In the genomic region with DNA sequence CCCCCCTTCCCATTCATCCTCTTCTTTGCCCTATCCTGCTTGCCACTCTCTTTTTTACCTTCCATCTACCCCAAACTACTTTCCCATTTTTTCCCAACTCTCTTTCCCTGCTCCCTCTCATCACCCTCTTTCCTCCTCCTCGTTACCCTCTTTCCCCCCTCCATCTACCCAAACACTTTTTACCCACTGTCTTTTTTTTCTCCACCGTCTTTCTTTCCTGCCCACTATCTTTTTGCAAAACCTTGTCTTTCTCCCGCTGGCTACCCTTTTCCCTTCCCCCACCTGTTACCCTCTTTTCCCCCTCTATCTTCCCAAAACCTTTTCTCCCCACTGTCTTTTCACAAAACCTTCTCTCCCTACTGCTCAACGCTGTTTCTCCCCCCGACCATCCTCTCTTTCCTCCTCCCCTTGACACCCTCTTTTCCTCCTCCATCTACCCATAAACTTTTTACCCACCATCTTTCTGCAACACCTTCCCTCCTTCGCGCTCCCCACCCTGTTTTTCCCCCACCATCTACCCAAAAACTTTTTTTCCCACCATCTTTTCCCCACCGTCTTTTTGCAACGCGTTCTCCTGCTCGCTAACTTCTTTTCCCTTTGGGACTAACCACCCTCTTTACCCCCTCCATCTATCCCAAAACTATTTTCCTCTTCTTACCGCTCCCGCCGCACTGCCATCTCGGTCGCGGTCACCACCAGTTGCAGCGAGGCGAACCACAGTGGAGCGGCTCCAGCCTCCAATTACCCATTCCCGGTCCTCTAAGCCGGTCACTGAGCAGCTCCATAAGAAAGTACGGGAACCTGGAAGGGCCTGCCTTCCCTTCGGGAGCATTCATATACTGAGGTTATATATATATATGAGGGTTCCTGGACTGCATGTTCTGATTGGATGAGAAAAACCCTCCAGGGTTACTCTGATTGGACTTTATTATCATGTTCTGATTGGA, we compare ENCODE assay signal across 17 cellular contexts. TPM values are rescaled to one million over a fixed set of nuclear protein-coding genes. Genes with fewer than 3 reads are reported as not detected.
DNase-seq lines count a peak whose midpoint lies in the region; ATAC-seq and TF ChIP-seq lines count a peak whose summit lies in the region.
"Had no signal": no experiment of that assay in that cellular context is flagged by ENCODE, and none has a peak within 500 bp of the region (broad histone marks: within the 10 kb centered on the region; RNA-seq: fewer than 3 reads in every experiment).

No MANE protein-coding gene starts in this region.

- H3K9me3 ChIP-seq in esophagus muscularis mucosa = no peaks in the 10 kb centered on the region
- H3K9me3 ChIP-seq: HAP-1 had no signal

- WGBS in esophagus muscularis mucosa = 89% methylated on average over 24 of the region's 24 CpGs

- no peak for TF ChIP-seq CTCF in esophagus muscularis mucosa (IDR thresholded peaks at IDR 0.05)

- H3K27me3 ChIP-seq in esophagus muscularis mucosa = peaks cover 0 to 5% (median 0%) of the 10 kb centered on the region in 4 donors
- H3K27me3 ChIP-seq: BLaER1 treated with 17β-estradiol and CSF1 and Interleukin-3, amounts not matched to agents 10 nM and 100 nM had no signal

- H3K4me3 ChIP-seq in esophagus muscularis mucosa = no peak overlapping the region
- H3K4me3 ChIP-seq: BLaER1 treated with 17β-estradiol and CSF1 and Interleukin-3, amounts not matched to agents 10 nM and 100 nM; GM23248; HAP-1 had no signal

- no peaks in the 10 kb centered on the region for H3K4me1 ChIP-seq in esophagus muscularis mucosa
- H3K4me1 ChIP-seq: BLaER1 treated with 17β-estradiol and CSF1 and Interleukin-3, amounts not matched to agents 10 nM and 100 nM; HAP-1 had no signal

- H3K27ac ChIP-seq in esophagus muscularis mucosa (replicated peaks in 1 of 4) = no peak overlapping the region
- H3K27ac ChIP-seq: BLaER1 treated with 17β-estradiol and CSF1 and Interleukin-3, amounts not matched to agents 10 nM and 100 nM; GM23248; HL-60 had no signal

- TF ChIP-seq EP300 in esophagus muscularis mucosa (IDR thresholded peaks at IDR 0.05) = no peak

- no peaks in the 10 kb centered on the region for H3K36me3 ChIP-seq in esophagus muscularis mucosa
- H3K36me3 ChIP-seq: BLaER1 treated with 17β-estradiol and CSF1 and Interleukin-3, amounts not matched to agents 10 nM and 100 nM; HAP-1 had no signal

- intact Hi-C loops in esophagus muscularis mucosa (cut with DNase I) = no loop called here

- TF ChIP-seq POLR2A in esophagus muscularis mucosa (IDR thresholded peaks at IDR 0.05; ENCODE audit: low read depth) = no peak

- DNase-seq in NCI-H146 (lab: John Stamatoyannopoulos, UW) (peak; percentile 92), NCI-H510A (lab: John Stamatoyannopoulos, UW) (peak; percentile 85), esophagus muscularis mucosa (ENCODE audit: extremely low spot score) (peak; percentile 53)
- no peak for DNase-seq in activated CD4-positive, CD25-positive, alpha-beta regulatory T cell (lab: John Stamatoyannopoulos, UW)
- DNase-seq: Calu3; CD8-positive, alpha-beta T cell; DMS79 treated with DMSO at 0.1 percent for 48 hours; GF-D8; GM23248; IMR-90 had no signal

- ATAC-seq in HG03571 (IDR thresholded peaks at IDR 0.05; ENCODE audit: unreplicated experiment) = no peak
- no peak for ATAC-seq in HG03432 (IDR thresholded peaks at IDR 0.05; ENCODE audit: unreplicated experiment)
- ATAC-seq in SK-N-SH treated with all-trans-retinoic acid at 6 μM for 48 hours = no peak
- ATAC-seq: CD8-positive, alpha-beta T cell had no signal

TF ChIP-seq in SK-N-SH treated with all-trans-retinoic acid at 6 μM for 48 hours, 23 proteins besides CTCF, POLR2A, EP300 and RAD21:
- TF ChIP-seq, protein P1, sequence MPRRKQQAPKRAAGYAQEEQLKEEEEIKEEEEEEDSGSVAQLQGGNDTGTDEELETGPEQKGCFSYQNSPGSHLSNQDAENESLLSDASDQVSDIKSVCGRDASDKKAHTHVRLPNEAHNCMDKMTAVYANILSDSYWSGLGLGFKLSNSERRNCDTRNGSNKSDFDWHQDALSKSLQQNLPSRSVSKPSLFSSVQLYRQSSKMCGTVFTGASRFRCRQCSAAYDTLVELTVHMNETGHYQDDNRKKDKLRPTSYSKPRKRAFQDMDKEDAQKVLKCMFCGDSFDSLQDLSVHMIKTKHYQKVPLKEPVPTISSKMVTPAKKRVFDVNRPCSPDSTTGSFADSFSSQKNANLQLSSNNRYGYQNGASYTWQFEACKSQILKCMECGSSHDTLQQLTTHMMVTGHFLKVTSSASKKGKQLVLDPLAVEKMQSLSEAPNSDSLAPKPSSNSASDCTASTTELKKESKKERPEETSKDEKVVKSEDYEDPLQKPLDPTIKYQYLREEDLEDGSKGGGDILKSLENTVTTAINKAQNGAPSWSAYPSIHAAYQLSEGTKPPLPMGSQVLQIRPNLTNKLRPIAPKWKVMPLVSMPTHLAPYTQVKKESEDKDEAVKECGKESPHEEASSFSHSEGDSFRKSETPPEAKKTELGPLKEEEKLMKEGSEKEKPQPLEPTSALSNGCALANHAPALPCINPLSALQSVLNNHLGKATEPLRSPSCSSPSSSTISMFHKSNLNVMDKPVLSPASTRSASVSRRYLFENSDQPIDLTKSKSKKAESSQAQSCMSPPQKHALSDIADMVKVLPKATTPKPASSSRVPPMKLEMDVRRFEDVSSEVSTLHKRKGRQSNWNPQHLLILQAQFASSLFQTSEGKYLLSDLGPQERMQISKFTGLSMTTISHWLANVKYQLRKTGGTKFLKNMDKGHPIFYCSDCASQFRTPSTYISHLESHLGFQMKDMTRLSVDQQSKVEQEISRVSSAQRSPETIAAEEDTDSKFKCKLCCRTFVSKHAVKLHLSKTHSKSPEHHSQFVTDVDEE (CRISPR knock-in tag; IDR thresholded peaks at IDR 0.05) = no peak
- TF ChIP-seq, protein P2, sequence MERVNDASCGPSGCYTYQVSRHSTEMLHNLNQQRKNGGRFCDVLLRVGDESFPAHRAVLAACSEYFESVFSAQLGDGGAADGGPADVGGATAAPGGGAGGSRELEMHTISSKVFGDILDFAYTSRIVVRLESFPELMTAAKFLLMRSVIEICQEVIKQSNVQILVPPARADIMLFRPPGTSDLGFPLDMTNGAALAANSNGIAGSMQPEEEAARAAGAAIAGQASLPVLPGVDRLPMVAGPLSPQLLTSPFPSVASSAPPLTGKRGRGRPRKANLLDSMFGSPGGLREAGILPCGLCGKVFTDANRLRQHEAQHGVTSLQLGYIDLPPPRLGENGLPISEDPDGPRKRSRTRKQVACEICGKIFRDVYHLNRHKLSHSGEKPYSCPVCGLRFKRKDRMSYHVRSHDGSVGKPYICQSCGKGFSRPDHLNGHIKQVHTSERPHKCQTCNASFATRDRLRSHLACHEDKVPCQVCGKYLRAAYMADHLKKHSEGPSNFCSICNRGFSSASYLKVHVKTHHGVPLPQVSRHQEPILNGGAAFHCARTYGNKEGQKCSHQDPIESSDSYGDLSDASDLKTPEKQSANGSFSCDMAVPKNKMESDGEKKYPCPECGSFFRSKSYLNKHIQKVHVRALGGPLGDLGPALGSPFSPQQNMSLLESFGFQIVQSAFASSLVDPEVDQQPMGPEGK (CRISPR knock-in tag; IDR thresholded peaks at IDR 0.05; ENCODE audit: borderline replicate concordance) = no peak
- TF ChIP-seq ARNTL (CRISPR knock-in tag; IDR thresholded peaks at IDR 0.05; ENCODE audit: borderline replicate concordance, low read depth) (no peak), ZNF8 (CRISPR knock-in tag; IDR thresholded peaks at IDR 0.05) (no peak), ZFP30 (CRISPR knock-in tag; IDR thresholded peaks at IDR 0.05) (no peak), PPARA (CRISPR knock-in tag; IDR thresholded peaks at IDR 0.05; ENCODE audit: borderline replicate concordance) (no peak), BACH2 (CRISPR knock-in tag; IDR thresholded peaks at IDR 0.05; ENCODE audit: borderline replicate concordance) (no peak), RARB (CRISPR knock-in tag; IDR thresholded peaks at IDR 0.05) (no peak), ZNF70 (CRISPR knock-in tag; IDR thresholded peaks at IDR 0.05) (no peak), GLIS3 (CRISPR knock-in tag; IDR thresholded peaks at IDR 0.05) (no peak), ESRRG (CRISPR knock-in tag; IDR thresholded peaks at IDR 0.05) (no peak), TOX (CRISPR knock-in tag; IDR thresholded peaks at IDR 0.05; ENCODE audit: borderline replicate concordance) (no peak)
- TF ChIP-seq, protein P3, sequence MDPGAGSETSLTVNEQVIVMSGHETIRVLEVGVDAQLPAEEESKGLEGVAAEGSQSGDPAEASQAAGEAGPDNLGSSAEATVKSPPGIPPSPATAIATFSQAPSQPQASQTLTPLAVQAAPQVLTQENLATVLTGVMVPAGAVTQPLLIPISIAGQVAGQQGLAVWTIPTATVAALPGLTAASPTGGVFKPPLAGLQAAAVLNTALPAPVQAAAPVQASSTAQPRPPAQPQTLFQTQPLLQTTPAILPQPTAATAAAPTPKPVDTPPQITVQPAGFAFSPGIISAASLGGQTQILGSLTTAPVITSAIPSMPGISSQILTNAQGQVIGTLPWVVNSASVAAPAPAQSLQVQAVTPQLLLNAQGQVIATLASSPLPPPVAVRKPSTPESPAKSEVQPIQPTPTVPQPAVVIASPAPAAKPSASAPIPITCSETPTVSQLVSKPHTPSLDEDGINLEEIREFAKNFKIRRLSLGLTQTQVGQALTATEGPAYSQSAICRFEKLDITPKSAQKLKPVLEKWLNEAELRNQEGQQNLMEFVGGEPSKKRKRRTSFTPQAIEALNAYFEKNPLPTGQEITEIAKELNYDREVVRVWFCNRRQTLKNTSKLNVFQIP (CRISPR knock-in tag; IDR thresholded peaks at IDR 0.05; ENCODE audit: borderline replicate concordance, low read depth) = no peak

RNA-seq across cellular contexts. Expression of a gene that starts 15.0 kb away (rescaled TPM):
- 1 to 10 TPM; 4.2 to 8.5 (median 7.2) TPM for total RNA-seq in esophagus muscularis mucosa
- total RNA-seq: HT1080 had no signal

RNA-seq across cellular contexts. Expression of a gene that starts 50.5 kb away (rescaled TPM):
- total RNA-seq in esophagus muscularis mucosa = 100 to 1,000 TPM in 1 of 4 donors, 10 to 100 TPM in 3; 74.8 to 107 (median 88.9) TPM

Comparison
In these comparisons a context has a peak if more than half of its experiments do, and no peak if none do; other contexts are left out.
1. DNase-seq: peak in NCI-H146 (single experiment), NCI-H510A (single experiment) and esophagus muscularis mucosa (single experiment); none in activated CD4-positive, CD25-positive, alpha-beta regulatory T cell (0 of 4).